ENCODE assay signal across 8 cellular contexts in genomic region chr19:47779524-47780214, GRCh38. TPM values are rescaled to one million over a fixed set of nuclear protein-coding genes. Genes with fewer than 3 reads are reported as not detected.
DNase-seq lines count a peak whose midpoint lies in the region; ATAC-seq, FAIRE-seq and TF ChIP-seq lines count a peak whose summit lies in the region.

No MANE protein-coding gene starts in this region.

- RAD21 ChIA-PET in GM12878 (lab: Charles Lee; ENCODE audit: unreplicated experiment) = no interaction called here

- in situ Hi-C loops in GM12878 (cut with MboI) = no loop called here

- H3K79me2 ChIP-seq in GM12878 (ENCODE audit: control insufficient read depth, insufficient read depth, low read length) (peaks cover 18% of the 10 kb centered on the region), keratinocyte (ENCODE audit: control insufficient read depth, insufficient read depth, low read length) (peaks cover 25% of the 10 kb centered on the region)

- POLR2A ChIA-PET in GM12878 (lab: Charles Lee) = interaction anchor here (0.6 to 0.7 kb wide), 2 partner anchors 178 to 188 kb away, joined by 3 read pairs; no protein-coding TSS in a partner anchor

- FAIRE-seq in GM12878 (lab: Jason Lieb, UNC) (no peak), keratinocyte (lab: Jason Lieb, UNC) (no peak)

- 94% methylated on average over 24 of the region's 24 CpGs for WGBS in GM12878 (ENCODE audit: insufficient coverage, insufficient replicate concordance, low lambda C conversion rate, missing lambda C conversion rate)

- TF ChIP-seq RAD21 in GM12878 (IDR thresholded peaks at IDR 0.05; ENCODE audit: insufficient read depth, low read depth, low read length) = no peak

- SMC1A ChIA-PET in GM12878 (lab: Charles Lee; ENCODE audit: uncharacterized antibody, unreplicated experiment) = interaction anchor here (0.7 kb wide), 1 partner anchor 73 kb away, joined by 3 read pairs; no protein-coding TSS in a partner anchor

- H3K4me2 ChIP-seq in GM12878 (ENCODE audit: control insufficient read depth, insufficient read depth) (peak overlapping the region; percentile 93), keratinocyte (ENCODE audit: control insufficient read depth, extremely low read depth, insufficient read depth, low read depth, low read length) (peak overlapping the region; percentile 77)

- peaks cover 2% of the 10 kb centered on the region for H3K9me1 ChIP-seq in keratinocyte (ENCODE audit: control insufficient read depth, extremely low read depth, insufficient read depth, low read length)

- H3K27me3 ChIP-seq in HUES6 (ENCODE audit: control insufficient read depth, insufficient read depth, low read length) = no peaks in the 10 kb centered on the region
- H3K27me3 ChIP-seq in GM12878 (replicated peaks in 1 of 2; ENCODE audit: control insufficient read depth in 2 of 2, insufficient read depth in 2 of 2, low read length in 1 of 2) = no peaks in the 10 kb centered on the region
- H3K27me3 ChIP-seq in keratinocyte (ENCODE audit: control insufficient read depth, extremely low read depth, insufficient read depth, low read length) = no peaks in the 10 kb centered on the region
- H3K27me3 ChIP-seq in stomach smooth muscle (ENCODE audit: control insufficient read depth in 1 of 2, insufficient read depth in 2 of 2, low read length in 2 of 2) = no peaks in the 10 kb centered on the region

- H3K4me3 ChIP-seq in HUES6 (ENCODE audit: low read depth, low read length) (peak overlapping the region; percentile 86), GM12878 (peak overlapping the region; percentile 94), keratinocyte (ENCODE audit: control insufficient read depth in 2 of 3, extremely low read depth in 1 of 3, insufficient read depth in 2 of 3, low read depth in 1 of 3, low read length in 3 of 3) (peak overlapping the region; percentile 77 to 97 (median 83)), stomach smooth muscle (ENCODE audit: low read length in 2 of 2) (peak overlapping the region; percentile 72 to 97)

- peaks cover 42% of the 10 kb centered on the region for H3K36me3 ChIP-seq in HUES6 (ENCODE audit: control insufficient read depth, insufficient read depth, low read length)
- no peaks in the 10 kb centered on the region; a peak in 1 of 4 replicates for H3K36me3 ChIP-seq in GM12878 (ENCODE audit: control insufficient read depth in 2 of 2, insufficient read depth in 2 of 2, low read length in 1 of 2)
- H3K36me3 ChIP-seq in keratinocyte (ENCODE audit: control insufficient read depth in 2 of 2, extremely low read depth in 1 of 2, insufficient read depth in 2 of 2, low read length in 2 of 2) = peaks cover 20 to 27% of the 10 kb centered on the region in 2 experiments
- H3K36me3 ChIP-seq in stomach smooth muscle (ENCODE audit: control insufficient read depth in 2 of 2, insufficient read depth in 2 of 2, low read length in 2 of 2) = peaks cover 24 to 25% of the 10 kb centered on the region in 2 donors

- H3K4me1 ChIP-seq in HUES6 (ENCODE audit: control insufficient read depth, insufficient read depth, low read length) (peaks cover 15% of the 10 kb centered on the region), GM12878 (ENCODE audit: control insufficient read depth, insufficient read depth, low read length) (peaks cover 6% of the 10 kb centered on the region), keratinocyte (ENCODE audit: control insufficient read depth, extremely low read depth, insufficient read depth, low read length) (peaks cover 14% of the 10 kb centered on the region), stomach smooth muscle (ENCODE audit: control insufficient read depth, insufficient read depth, low read length) (peaks cover 49% of the 10 kb centered on the region)

- no peak for TF ChIP-seq POLR2A in GM12878 (IDR thresholded peaks at IDR 0.05; ENCODE audit: low read depth, low read length)

- H3K9me3 ChIP-seq in HUES6 (ENCODE audit: control insufficient read depth, insufficient read depth, low read depth, low read length) (no peaks in the 10 kb centered on the region), GM12878 (replicated peaks; ENCODE audit: control insufficient read depth, insufficient read depth, low read length) (no peaks in the 10 kb centered on the region), keratinocyte (ENCODE audit: control insufficient read depth, low read depth, low read length) (no peaks in the 10 kb centered on the region), stomach smooth muscle (ENCODE audit: control insufficient read depth in 2 of 2, low read length in 2 of 2) (no peaks in the 10 kb centered on the region)

- no peak for ATAC-seq in GM12878

- intact Hi-C loops in GM12878 (cut with micrococcal nuclease; ENCODE audit: unreplicated experiment) = no loop called here

- no peaks in the 10 kb centered on the region for H4K20me1 ChIP-seq in GM12878 (ENCODE audit: control insufficient read depth, insufficient read depth)
- H4K20me1 ChIP-seq in keratinocyte (ENCODE audit: control insufficient read depth, extremely low read depth, insufficient read depth, low read length) = no peaks in the 10 kb centered on the region

- no peak for DNase-seq in GM12878 (ENCODE audit: low read depth, low spot score)
- DNase-seq in keratinocyte (ENCODE audit: low read depth, low spot score) = no peak
- DNase-seq in stimulated activated CD4-positive, alpha-beta T cell treated with anti-CD3 and anti-CD28 coated beads, Interleukin-2, amount 100 ng/mL, for 48 hours = no peak
- no peak for DNase-seq in activated effector memory CD4-positive, alpha-beta T cell treated with anti-CD3 and anti-CD28 coated beads, Interleukin-2, amount 50 U/mL, for 16 hours
- no peak for DNase-seq in glomerular visceral epithelial cell (ENCODE audit: extremely low spot score)
- no peak for DNase-seq in GF-D8 (lab: John Stamatoyannopoulos, UW)

- CTCF ChIA-PET in GM12878 (lab: Yijun Ruan, JAX) = interaction anchor here (0.9 to 1.2 kb wide), 2 partner anchors 15 to 343 kb away, joined by 3 to 5 read pairs; no protein-coding TSS in a partner anchor

- BruUV-seq in GM12878 (replicated peaks; lab: Mats Ljungman, UMichigan) = no TSS peak

- no peak for TF ChIP-seq EP300 in GM12878 (IDR thresholded peaks at IDR 0.05; ENCODE audit: borderline replicate concordance in 1 of 2, control insufficient read depth in 1 of 2, low read depth in 2 of 2, low read length in 2 of 2)

- peak overlapping the region; percentile 99 for H3K9ac ChIP-seq in HUES6 (ENCODE audit: low read length)
- 0 out of 2 replicates have a peak overlapping the region, but pooled peaks have one; percentile 73 for H3K9ac ChIP-seq in GM12878 (ENCODE audit: control insufficient read depth, insufficient read depth, low read length)
- H3K9ac ChIP-seq in keratinocyte (ENCODE audit: control insufficient read depth, extremely low read depth, insufficient read depth, low read length) = peak overlapping the region; percentile 98
- peak overlapping the region; percentile 90 to 93 for H3K9ac ChIP-seq in stomach smooth muscle (ENCODE audit: low read length in 2 of 2)

- TF ChIP-seq CTCF in GM12878 (IDR thresholded peaks at IDR 0.05 in 2 of 3, conservative IDR thresholded peaks at IDR 0.05 in 1 of 3; ENCODE audit: control insufficient read depth in 2 of 3, extremely low read depth in 1 of 3, insufficient read depth in 1 of 3, low read depth in 3 of 3, low read length in 3 of 3) (no peak), keratinocyte (optimal IDR thresholded peaks at IDR 0.05 in 1 of 3, IDR thresholded peaks at IDR 0.05 in 1 of 3, conservative IDR thresholded peaks at IDR 0.05 in 1 of 3; ENCODE audit: extremely low read depth in 1 of 3, insufficient read depth in 2 of 3, low read length in 3 of 3) (no peak)

- peak overlapping the region; percentile 21; the same call in 1 of the 2 replicates for H3K27ac ChIP-seq in HUES6 (ENCODE audit: low read depth, low read length)
- H3K27ac ChIP-seq in GM12878 (ENCODE audit: control insufficient read depth, insufficient read depth) = no peak overlapping the region; the same call in 1 of the 2 replicates
- H3K27ac ChIP-seq in keratinocyte (ENCODE audit: control insufficient read depth, insufficient read depth, low read length) = peak overlapping the region; percentile 98
- H3K27ac ChIP-seq in stomach smooth muscle (ENCODE audit: low read length) = peak overlapping the region; percentile 98

- dilution Hi-C loops in keratinocyte (cut with MboI; ENCODE audit: extremely low pct_ligation_motif_present, low sequenced_read_pairs) = no loop called here

- H2AFZ ChIP-seq in GM12878 (ENCODE audit: control insufficient read depth, low read depth, low read length) (no peak overlapping the region), keratinocyte (ENCODE audit: control insufficient read depth, low read length) (no peak overlapping the region)

RNA-seq across cellular contexts. Expression of gene SELENOW, which starts 1.2 kb away (rescaled TPM):
- total RNA-seq in GM12878 (2013; cell fraction: nucleolus; rRNA removed) = 15.6 and 16.9 TPM in 2 replicates
- total RNA-seq in GM12878 (2014; rRNA removed) = 120 and 125 TPM in 2 replicates
- total RNA-seq in GM12878 (2014; rRNA removed; fragmentation: Illumina TruSeq; extraction: Trizol) = 58.5 and 62.8 TPM in 2 replicates
- total RNA-seq in GM12878 (2021) = 53.3 and 55.6 TPM in 2 replicates
- polyA plus RNA-seq in GM12878 (2011; ENCODE audit: low read depth) = 37.1 TPM
- 50.1 and 70.5 TPM in 2 replicates for polyA plus RNA-seq in GM12878 (2011; rRNA removed)
- 105 and 116 TPM in 2 replicates for polyA plus RNA-seq in GM12878 (2011; cell fraction: cytosol; rRNA removed)
- 56.0 and 61.1 TPM in 2 replicates for polyA plus RNA-seq in GM12878 (2011; cell fraction: nucleus; rRNA removed)
- polyA plus RNA-seq in GM12878 (2012) = 51.6 and 51.9 TPM in 2 replicates
- 49.6 and 71.6 TPM in 2 replicates for polyA plus RNA-seq in GM12878 (2014; fragmentation: Illumina TruSeq; extraction: Trizol)
- 100 to 1,000 TPM; 127 to 186 TPM for polyA plus RNA-seq in GM12878 (2014; fragmentation: Nextera tagmentation; extraction: Ambion mirVana)
- polyA plus RNA-seq in GM12878 (2014; rRNA removed) = 107 and 114 TPM in 2 replicates
- 100 to 1,000 TPM in 1 of 2 experiments, 10 to 100 TPM in 1; 95.4 to 106 TPM for polyA plus RNA-seq in GM12878 (2016; fragmentation: Nextera tagmentation; extraction: Ambion mirVana)
- 11.3 and 36.4 TPM in 2 replicates for polyA minus RNA-seq in GM12878 (2011; rRNA and poly(A)+ RNA removed)
- polyA minus RNA-seq in GM12878 (2011; cell fraction: cytosol; rRNA and poly(A)+ RNA removed) = 13.6 and 13.9 TPM in 2 replicates
- polyA minus RNA-seq in GM12878 (2011; cell fraction: nucleus; rRNA and poly(A)+ RNA removed) = 9.9 and 16.6 TPM in 2 replicates
- polyA plus RNA-seq in keratinocyte = 421 to 777 TPM (median 509 TPM) in 3 replicates
- 95.6 TPM for polyA plus RNA-seq in keratinocyte (2011; ENCODE audit: low read depth)
- 628 and 828 TPM in 2 replicates for polyA plus RNA-seq in keratinocyte (2011; cell fraction: cytosol; rRNA removed)
- 193 and 224 TPM in 2 replicates for polyA plus RNA-seq in keratinocyte (2011; cell fraction: nucleus; rRNA removed)
- polyA plus RNA-seq in keratinocyte (2012; ENCODE audit: low replicate concordance) = 242 and 370 TPM in 2 replicates
- polyA minus RNA-seq in keratinocyte = 130 to 266 TPM (median 265 TPM) in 3 replicates
- 221 TPM for polyA minus RNA-seq in keratinocyte (2011; cell fraction: cytosol; rRNA and poly(A)+ RNA removed)
- 38.6 and 40.7 TPM in 2 replicates for polyA minus RNA-seq in keratinocyte (2011; cell fraction: nucleus; rRNA and poly(A)+ RNA removed)

RNA-seq across cellular contexts. Expression of gene TPRX1, which starts 24.7 kb away (rescaled TPM):
- total RNA-seq in GM12878 (2013; cell fraction: nucleolus; rRNA removed) = not detected in 2 replicates
- total RNA-seq in GM12878 (2014; rRNA removed) (not detected in 2 replicates), GM12878 (2014; rRNA removed; fragmentation: Illumina TruSeq; extraction: Trizol) (not detected in 2 replicates), GM12878 (2021) (not detected in 2 replicates)
- polyA plus RNA-seq in GM12878 (2011; ENCODE audit: low read depth) = not detected
- polyA plus RNA-seq in GM12878 (2011; rRNA removed) (not detected in 2 replicates), GM12878 (2014; fragmentation: Illumina TruSeq; extraction: Trizol) (not detected in 2 replicates), GM12878 (2014; fragmentation: Nextera tagmentation; extraction: Ambion mirVana) (not detected), GM12878 (2014; rRNA removed) (not detected in 2 replicates), GM12878 (2016; fragmentation: Nextera tagmentation; extraction: Ambion mirVana) (not detected), keratinocyte (not detected in 3 replicates)
- not detected in 2 replicates for polyA plus RNA-seq in GM12878 (2011; cell fraction: cytosol; rRNA removed)
- polyA plus RNA-seq in GM12878 (2011; cell fraction: nucleus; rRNA removed) = not detected in 2 replicates
- polyA plus RNA-seq in GM12878 (2012) = not detected in 2 replicates
- polyA minus RNA-seq in GM12878 (2011; rRNA and poly(A)+ RNA removed) = not detected in 2 replicates
- polyA minus RNA-seq in GM12878 (2011; cell fraction: cytosol; rRNA and poly(A)+ RNA removed) = not detected in 2 replicates
- not detected in 2 replicates for polyA minus RNA-seq in GM12878 (2011; cell fraction: nucleus; rRNA and poly(A)+ RNA removed)
- not detected for polyA plus RNA-seq in keratinocyte (2011; ENCODE audit: low read depth)
- polyA plus RNA-seq in keratinocyte (2011; cell fraction: cytosol; rRNA removed) = not detected in 2 replicates
- polyA plus RNA-seq in keratinocyte (2011; cell fraction: nucleus; rRNA removed) = not detected in 2 replicates
- not detected in 2 replicates for polyA plus RNA-seq in keratinocyte (2012; ENCODE audit: low replicate concordance)
- polyA minus RNA-seq in keratinocyte = not detected in 3 replicates
- not detected for polyA minus RNA-seq in keratinocyte (2011; cell fraction: cytosol; rRNA and poly(A)+ RNA removed)
- polyA minus RNA-seq in keratinocyte (2011; cell fraction: nucleus; rRNA and poly(A)+ RNA removed) = not detected in 2 replicates

RNA-seq across cellular contexts. Expression of gene NOP53, which starts 34.3 kb away (rescaled TPM):
- total RNA-seq in GM12878 (2013; cell fraction: nucleolus; rRNA removed) = 36.5 and 43.0 TPM in 2 replicates
- total RNA-seq in GM12878 (2014; rRNA removed) (254 and 317 TPM in 2 replicates), GM12878 (2014; rRNA removed; fragmentation: Illumina TruSeq; extraction: Trizol) (180 and 186 TPM in 2 replicates), GM12878 (2021) (336 and 356 TPM in 2 replicates)
- polyA plus RNA-seq in GM12878 (2011; ENCODE audit: low read depth) = 311 TPM
- polyA plus RNA-seq in GM12878 (2011; rRNA removed) (198 and 222 TPM in 2 replicates), GM12878 (2014; fragmentation: Illumina TruSeq; extraction: Trizol) (69.0 and 148 TPM in 2 replicates), GM12878 (2014; fragmentation: Nextera tagmentation; extraction: Ambion mirVana) (10 to 100 TPM in 1 of 2 experiments, 1 to 10 TPM in 1; 6.0 to 32.3 TPM), GM12878 (2014; rRNA removed) (386 and 428 TPM in 2 replicates), GM12878 (2016; fragmentation: Nextera tagmentation; extraction: Ambion mirVana) (10 to 100 TPM; 71.4 to 94.2 TPM), keratinocyte (64.5 to 80.2 TPM (median 73.9 TPM) in 3 replicates)
- polyA plus RNA-seq in GM12878 (2011; cell fraction: cytosol; rRNA removed) = 205 and 251 TPM in 2 replicates
- polyA plus RNA-seq in GM12878 (2011; cell fraction: nucleus; rRNA removed) = 117 and 146 TPM in 2 replicates
- 464 and 758 TPM in 2 replicates for polyA plus RNA-seq in GM12878 (2012)
- 57.8 and 115 TPM in 2 replicates for polyA minus RNA-seq in GM12878 (2011; rRNA and poly(A)+ RNA removed)
- 79.2 and 82.4 TPM in 2 replicates for polyA minus RNA-seq in GM12878 (2011; cell fraction: cytosol; rRNA and poly(A)+ RNA removed)
- 28.7 and 44.8 TPM in 2 replicates for polyA minus RNA-seq in GM12878 (2011; cell fraction: nucleus; rRNA and poly(A)+ RNA removed)
- 126 TPM for polyA plus RNA-seq in keratinocyte (2011; ENCODE audit: low read depth)
- 33.7 and 90.4 TPM in 2 replicates for polyA plus RNA-seq in keratinocyte (2011; cell fraction: cytosol; rRNA removed)
- polyA plus RNA-seq in keratinocyte (2011; cell fraction: nucleus; rRNA removed) = 50.2 and 59.6 TPM in 2 replicates
- 137 and 149 TPM in 2 replicates for polyA plus RNA-seq in keratinocyte (2012; ENCODE audit: low replicate concordance)
- polyA minus RNA-seq in keratinocyte = 29.1 to 62.5 TPM (median 32.3 TPM) in 3 replicates
- polyA minus RNA-seq in keratinocyte (2011; cell fraction: cytosol; rRNA and poly(A)+ RNA removed) = 129 TPM
- 28.0 and 30.9 TPM in 2 replicates for polyA minus RNA-seq in keratinocyte (2011; cell fraction: nucleus; rRNA and poly(A)+ RNA removed)

RNA-seq across cellular contexts. Expression of gene CRX, which starts 42.1 kb away (rescaled TPM):
- total RNA-seq in GM12878 (2013; cell fraction: nucleolus; rRNA removed) = not detected in 2 replicates
- not detected in 2 replicates for total RNA-seq in GM12878 (2014; rRNA removed)
- not detected in 2 replicates for total RNA-seq in GM12878 (2014; rRNA removed; fragmentation: Illumina TruSeq; extraction: Trizol)
- not detected in 2 replicates for total RNA-seq in GM12878 (2021)
- polyA plus RNA-seq in GM12878 (2011; ENCODE audit: low read depth) = not detected
- not detected in 2 replicates for polyA plus RNA-seq in GM12878 (2011; rRNA removed)
- polyA plus RNA-seq in GM12878 (2011; cell fraction: cytosol; rRNA removed) = not detected in 2 replicates
- polyA plus RNA-seq in GM12878 (2011; cell fraction: nucleus; rRNA removed) = not detected in 2 replicates
- not detected in 2 replicates for polyA plus RNA-seq in GM12878 (2012)
- polyA plus RNA-seq in GM12878 (2014; fragmentation: Illumina TruSeq; extraction: Trizol) = not detected in 2 replicates
- not detected for polyA plus RNA-seq in GM12878 (2014; fragmentation: Nextera tagmentation; extraction: Ambion mirVana)
- not detected in 2 replicates for polyA plus RNA-seq in GM12878 (2014; rRNA removed)
- not detected for polyA plus RNA-seq in GM12878 (2016; fragmentation: Nextera tagmentation; extraction: Ambion mirVana)
- not detected in 2 replicates for polyA minus RNA-seq in GM12878 (2011; rRNA and poly(A)+ RNA removed)
- polyA minus RNA-seq in GM12878 (2011; cell fraction: cytosol; rRNA and poly(A)+ RNA removed) = not detected in 2 replicates
- not detected in 2 replicates for polyA minus RNA-seq in GM12878 (2011; cell fraction: nucleus; rRNA and poly(A)+ RNA removed)
- not detected in 3 replicates for polyA plus RNA-seq in keratinocyte
- not detected for polyA plus RNA-seq in keratinocyte (2011; ENCODE audit: low read depth)
- not detected in 2 replicates for polyA plus RNA-seq in keratinocyte (2011; cell fraction: cytosol; rRNA removed)
- not detected in 2 replicates for polyA plus RNA-seq in keratinocyte (2011; cell fraction: nucleus; rRNA removed)
- not detected in 2 replicates for polyA plus RNA-seq in keratinocyte (2012; ENCODE audit: low replicate concordance)
- not detected in 3 replicates for polyA minus RNA-seq in keratinocyte
- not detected for polyA minus RNA-seq in keratinocyte (2011; cell fraction: cytosol; rRNA and poly(A)+ RNA removed)
- polyA minus RNA-seq in keratinocyte (2011; cell fraction: nucleus; rRNA and poly(A)+ RNA removed) = not detected in 2 replicates
